8 cellular contexts compared by ENCODE assay signal in the genomic region with DNA sequence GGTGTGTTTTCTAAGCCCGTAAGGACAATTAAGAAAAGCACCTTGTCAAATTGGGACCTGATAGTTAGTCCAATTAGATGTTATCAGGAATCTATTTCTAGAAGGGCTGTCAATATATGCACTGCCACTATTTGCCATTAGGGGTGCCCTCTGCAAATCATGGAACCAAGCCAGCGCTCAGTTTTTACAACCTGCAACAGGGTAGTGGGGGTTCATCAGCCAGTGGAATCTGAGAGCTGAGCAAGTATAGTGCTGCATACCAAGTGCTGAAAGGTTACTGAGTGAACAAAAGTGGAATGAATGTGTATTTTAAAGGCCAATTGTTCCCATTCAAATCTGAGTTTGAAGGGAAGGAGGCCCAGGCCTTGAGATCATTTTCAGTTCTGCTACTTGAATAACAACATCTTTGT. TPM values are rescaled to one million over a fixed set of nuclear protein-coding genes. Genes with fewer than 3 reads are reported as not detected.
DNase-seq lines count a peak whose midpoint lies in the region; ATAC-seq and FAIRE-seq lines count a peak whose summit lies in the region.

No MANE protein-coding gene starts in this region.

- POLR2A ChIA-PET in naive thymus-derived CD4-positive, alpha-beta T cell (lab: Charles Lee): no interaction called here

- H3K9me3 ChIP-seq in effector memory CD4-positive, alpha-beta T cell (ENCODE audit: control insufficient read depth, low read length): no peaks in the 10 kb centered on the region
- no peaks in the 10 kb centered on the region for H3K9me3 ChIP-seq in naive thymus-derived CD4-positive, alpha-beta T cell (ENCODE audit: control insufficient read depth in 2 of 3, low read length in 3 of 3)

- no peak overlapping the region for H3K27ac ChIP-seq in effector memory CD4-positive, alpha-beta T cell (ENCODE audit: insufficient read depth, low read length, poor library complexity, severe bottlenecking)
- H3K27ac ChIP-seq in naive thymus-derived CD4-positive, alpha-beta T cell (ENCODE audit: low read depth, low read length): no peak overlapping the region

- H3K27ac Mint-ChIP-seq in naive thymus-derived CD4-positive, alpha-beta T cell: peak overlapping the region in 1 of 9 donors; percentile 87

- ATAC-seq in naive thymus-derived CD4-positive, alpha-beta T cell: peak; percentile 74
- ATAC-seq in GM19328 (IDR thresholded peaks at IDR 0.05; ENCODE audit: unreplicated experiment): no peak

- no peaks in the 10 kb centered on the region for H3K27me3 ChIP-seq in effector memory CD4-positive, alpha-beta T cell (replicated peaks; ENCODE audit: control insufficient read depth, insufficient read depth, low read length, poor library complexity, severe bottlenecking)
- no peaks in the 10 kb centered on the region for H3K27me3 ChIP-seq in naive thymus-derived CD4-positive, alpha-beta T cell (ENCODE audit: control insufficient read depth in 2 of 2, insufficient read depth in 2 of 2, low read length in 2 of 2)

- peaks cover 0 to 4% (median 0%) of the 10 kb centered on the region in 5 donors for H3K36me3 Mint-ChIP-seq in naive thymus-derived CD4-positive, alpha-beta T cell

- no peak overlapping the region for H3K4me3 ChIP-seq in effector memory CD4-positive, alpha-beta T cell (ENCODE audit: insufficient read depth, low read depth, low read length, poor library complexity, severe bottlenecking)
- no peak overlapping the region for H3K4me3 ChIP-seq in naive thymus-derived CD4-positive, alpha-beta T cell (ENCODE audit: low read length)

- DNase-seq in Ammon's horn (ENCODE audit: low spot score) (peak; percentile 76), GM18507 (ENCODE audit: extremely low spot score, insufficient read length, low read depth) (no peak), NCI-H1048 (lab: John Stamatoyannopoulos, UW) (peak; percentile 20), mesenteric fat pad (ENCODE audit: low spot score) (no peak)
- DNase-seq in activated CD4-positive, alpha-beta T cell treated with anti-CD3 and anti-CD28 coated beads for 48 hours: peak; percentile 48
- DNase-seq in effector memory CD4-positive, alpha-beta T cell: peak in 2 of 3 donors; percentile 10 to 16
- DNase-seq in naive thymus-derived CD4-positive, alpha-beta T cell: peak in 4 of 9 donors; percentile 15 to 34 (median 24)

- no peaks in the 10 kb centered on the region for H3K36me3 ChIP-seq in effector memory CD4-positive, alpha-beta T cell (ENCODE audit: control insufficient read depth, insufficient read depth, low read length)
- no peaks in the 10 kb centered on the region for H3K36me3 ChIP-seq in naive thymus-derived CD4-positive, alpha-beta T cell (ENCODE audit: control insufficient read depth in 2 of 3, insufficient read depth in 3 of 3, low read length in 3 of 3)

- no peaks in the 10 kb centered on the region for H3K27me3 Mint-ChIP-seq in naive thymus-derived CD4-positive, alpha-beta T cell

- H3K4me3 Mint-ChIP-seq in naive thymus-derived CD4-positive, alpha-beta T cell: peak overlapping the region in 1 of 10 donors; percentile 67

- H3K4me1 Mint-ChIP-seq in naive thymus-derived CD4-positive, alpha-beta T cell: peaks cover 0 to 20% (median 0%) of the 10 kb centered on the region in 7 donors

- FAIRE-seq in GM18507 (lab: Jason Lieb, UNC): peak; percentile 67

- no peaks in the 10 kb centered on the region for H3K9me3 Mint-ChIP-seq in naive thymus-derived CD4-positive, alpha-beta T cell

- H3K4me1 ChIP-seq in effector memory CD4-positive, alpha-beta T cell (ENCODE audit: control insufficient read depth, insufficient read depth, low read length, poor library complexity, severe bottlenecking): peaks cover under 1% of the 10 kb centered on the region
- peaks cover 0 to 4% of the 10 kb centered on the region in 2 donors for H3K4me1 ChIP-seq in naive thymus-derived CD4-positive, alpha-beta T cell (ENCODE audit: control insufficient read depth in 2 of 2, insufficient read depth in 2 of 2, low read length in 2 of 2)

- CTCF ChIA-PET in naive thymus-derived CD4-positive, alpha-beta T cell (lab: Charles Lee): no interaction called here

- intact Hi-C loops in naive thymus-derived CD4-positive, alpha-beta T cell (cut with micrococcal nuclease): loop anchor here in 1 of 2 donors (5.0 kb wide), 1 partner anchor 276 kb away; no protein-coding TSS in a partner anchor

RNA-seq across cellular contexts. Expression of gene PRR11, which starts 10.4 kb away (rescaled TPM):
- 10 to 100 TPM in 1 of 5 experiments, 1 to 10 TPM in 1, under 1 TPM in 3; 0.61 to 41.9 (median 1.00) TPM for total RNA-seq in naive thymus-derived CD4-positive, alpha-beta T cell
- under 1 TPM; 0.07 to 0.55 TPM for polyA plus RNA-seq in naive thymus-derived CD4-positive, alpha-beta T cell
- total RNA-seq in mesenteric fat pad: 2.9 TPM

RNA-seq across cellular contexts. Expression of gene SKA2, which starts 11.0 kb away (rescaled TPM):
- total RNA-seq in naive thymus-derived CD4-positive, alpha-beta T cell: 10 to 100 TPM; 11.0 to 58.1 (median 13.5) TPM
- 10 to 100 TPM; 40.4 to 48.7 TPM for polyA plus RNA-seq in naive thymus-derived CD4-positive, alpha-beta T cell
- total RNA-seq in mesenteric fat pad: 21.2 TPM

RNA-seq across cellular contexts. Expression of gene SMG8, which starts 43.9 kb away (rescaled TPM):
- total RNA-seq in naive thymus-derived CD4-positive, alpha-beta T cell: 10 to 100 TPM in 4 of 5 experiments, 1 to 10 TPM in 1; 8.3 to 21.9 (median 19.2) TPM
- polyA plus RNA-seq in naive thymus-derived CD4-positive, alpha-beta T cell: 10 to 100 TPM; 14.8 to 19.1 TPM
- 9.0 TPM for total RNA-seq in mesenteric fat pad

RNA-seq across cellular contexts. Expression of gene GDPD1, which starts 54.4 kb away (rescaled TPM):
- 1 to 10 TPM; 2.4 to 6.0 (median 3.8) TPM for total RNA-seq in naive thymus-derived CD4-positive, alpha-beta T cell
- 1 to 10 TPM in 1 of 2 donors, under 1 TPM in 1; 0.85 to 5.2 TPM for polyA plus RNA-seq in naive thymus-derived CD4-positive, alpha-beta T cell
- 1.2 TPM for total RNA-seq in mesenteric fat pad

RNA-seq across cellular contexts. Expression of gene TRIM37, which starts 59.3 kb away (rescaled TPM):
- 10 to 100 TPM; 13.1 to 25.2 (median 22.4) TPM for total RNA-seq in naive thymus-derived CD4-positive, alpha-beta T cell
- polyA plus RNA-seq in naive thymus-derived CD4-positive, alpha-beta T cell: 1 to 10 TPM; 6.7 to 8.6 TPM
- total RNA-seq in mesenteric fat pad: 16.0 TPM

Comparison
In these comparisons a context has a peak if more than half of its experiments do, and no peak if none do; other contexts are left out.
1. DNase-seq: peak in Ammon's horn (single experiment), NCI-H1048 (single experiment), activated CD4-positive, alpha-beta T cell treated with anti-CD3 and anti-CD28 coated beads for 48 hours (single experiment) and effector memory CD4-positive, alpha-beta T cell (2 of 3); none in GM18507 (single experiment) and mesenteric fat pad (single experiment).